In genomic region chr2:20065885-20066602, GRCh38 we compare ENCODE assay signal across 9 cellular contexts. TPM values are rescaled to one million over a fixed set of nuclear protein-coding genes. Genes with fewer than 3 reads are reported as not detected.
DNase-seq lines count a peak whose midpoint lies in the region; ATAC-seq and TF ChIP-seq lines count a peak whose summit lies in the region.
"Had no signal": no experiment of that assay in that cellular context is flagged by ENCODE, and none has a peak within 500 bp of the region (broad histone marks: within the 10 kb centered on the region; RNA-seq: fewer than 3 reads in every experiment).

No MANE protein-coding gene starts in this region.

- no peak for TF ChIP-seq CTCF in stomach (IDR thresholded peaks at IDR 0.05)

- TF ChIP-seq POLR2A in stomach (IDR thresholded peaks at IDR 0.05) = no peak

- no peak for TF ChIP-seq EP300 in stomach (IDR thresholded peaks at IDR 0.05)

- intact Hi-C loops in stomach (cut with DNase I; ENCODE audit: low total_unique reads) = no loop called here

- H3K27ac ChIP-seq in stomach = peak overlapping the region in 1 of 5 donors; percentile 36

- H3K36me3 ChIP-seq in stomach = no peaks in the 10 kb centered on the region

- no peak overlapping the region for H3K4me3 ChIP-seq in stomach

- no peaks in the 10 kb centered on the region for H3K27me3 ChIP-seq in stomach

- H3K9me3 ChIP-seq in stomach = no peaks in the 10 kb centered on the region

- no peak for ATAC-seq in HG03571 (IDR thresholded peaks at IDR 0.05; ENCODE audit: unreplicated experiment)
- no peak for ATAC-seq in GM21717 (IDR thresholded peaks at IDR 0.05; ENCODE audit: unreplicated experiment)
- no peak for ATAC-seq in HG03520 (IDR thresholded peaks at IDR 0.05; ENCODE audit: unreplicated experiment)

- DNase-seq in DMS 273 (lab: John Stamatoyannopoulos, UW; ENCODE audit: unreplicated experiment) (peak; percentile 95), NAMALWA (ENCODE audit: low spot score) (peak; percentile 19), SW480 (ENCODE audit: low spot score) (peak; percentile 90), glomerular visceral epithelial cell (ENCODE audit: extremely low spot score) (peak; percentile 97), stomach (peak; percentile 50)
- DNase-seq: activated naive CD8-positive, alpha-beta T cell treated with anti-CD3 and anti-CD28 coated beads, Interleukin-2, amount 10 ng/mL, durations not matched to agents 7 days and 5 days had no signal

- 47 to 64% (median 55%) methylated on average over 6 of the region's 6 CpGs for WGBS in stomach, 5 donors

- peaks cover 0 to 30% (median 13%) of the 10 kb centered on the region in 4 donors for H3K4me1 ChIP-seq in stomach

RNA-seq across cellular contexts. Expression of gene LAPTM4A, which starts 14.6 kb away (rescaled TPM):
- 100 to 1,000 TPM in 2 of 5 donors, 10 to 100 TPM in 3; 38.5 to 238 (median 79.9) TPM for total RNA-seq in stomach
- 100 to 1,000 TPM in 2 of 3 donors, 10 to 100 TPM in 1; 77.6 to 123 (median 121) TPM for polyA plus RNA-seq in stomach

RNA-seq across cellular contexts. Expression of gene MATN3, which starts 53.6 kb away (rescaled TPM):
- total RNA-seq in stomach = 1 to 10 TPM in 2 of 5 donors, under 1 TPM in 1, not detected in 2; 0.58 to 7.0 (median 1.2) TPM
- polyA plus RNA-seq in stomach = under 1 TPM in 2 of 3 donors, not detected in 1; 0.53 to 0.87 TPM
- total RNA-seq: activated naive CD8-positive, alpha-beta T cell treated with anti-CD3 and anti-CD28 coated beads, Interleukin-2, amount 10 ng/mL, durations not matched to agents 7 days and 5 days had no signal

Comparison
In these comparisons a context has a peak if more than half of its experiments do, and no peak if none do; other contexts are left out.
1. DNase-seq: peak in every context shown above with its lines; median percentile 97 in glomerular visceral epithelial cell; 95 in DMS 273; 90 in SW480; 50 in stomach; 19 in NAMALWA.